ENCODE assay signal across 1 cellular context in genomic region chr22:43811777-43812148, GRCh38.
TF ChIP-seq lines count a peak whose summit lies in the region.

No MANE protein-coding gene starts in this region.

TF ChIP-seq in H1, 55 proteins besides CTCF, POLR2A, EP300 and RAD21:
- TF ChIP-seq SAP30 (IDR thresholded peaks at IDR 0.05; ENCODE audit: insufficient read depth, insufficient replicate concordance, low read length) (peak; percentile 38), USF2 (IDR thresholded peaks at IDR 0.05; ENCODE audit: low read length) (no peak), POLR2AphosphoS5 (IDR thresholded peaks at IDR 0.05; ENCODE audit: low read depth, low read length) (no peak), SIX5 (IDR thresholded peaks at IDR 0.05; ENCODE audit: low read depth, low read length) (no peak), CHD1 (IDR thresholded peaks at IDR 0.05; ENCODE audit: low read depth, low read length) (no peak)
